ENCODE assay signal across 12 cellular contexts in genomic region chr2:61660511-61661388, GRCh38.
A peak's percentile ranks its signal among the peaks of the same experiment; 100 is the strongest.
DNase-seq lines count a peak whose midpoint lies in the region; FAIRE-seq and TF ChIP-seq lines count a peak whose summit lies in the region.
"Had no signal": no experiment of that assay in that cellular context is flagged by ENCODE, and none has a peak within 500 bp of the region (broad histone marks: within the 10 kb centered on the region; RNA-seq: fewer than 3 reads in every experiment).

No MANE protein-coding gene starts in this region.

- DNase-seq in SK-N-SH = no peak
- no peak for DNase-seq in coronary artery (ENCODE audit: low spot score)
- DNase-seq in small intestine = peak; percentile 23
- DNase-seq in lower leg skin (ENCODE audit: low spot score in 2 of 2) = no peak
- DNase-seq in activated T-cell treated with anti-CD3 and anti-CD28 coated beads, Interleukin-2, amount 50 U/mL, for 1 hour = no peak
- DNase-seq in NCI-H2107 (lab: John Stamatoyannopoulos, UW) = no peak
- DNase-seq in D721Med (ENCODE audit: insufficient read length, low spot score) = no peak
- DNase-seq: activated CD8-positive, alpha-beta memory T cell treated with anti-CD3 and anti-CD28 coated beads, Interleukin-2, amount 50 U/mL, for 4 hours; NCI-H1417; NCI-H510A treated with DMSO at 0.1 percent for 48 hours had no signal

- no peaks in the 10 kb centered on the region for H4K20me1 ChIP-seq in SK-N-SH (ENCODE audit: insufficient read depth)

- 0 out of 2 replicates have a peak overlapping the region, but pooled peaks have one; percentile 25 for H2AFZ ChIP-seq in SK-N-SH (ENCODE audit: low read depth)

- H3K27me3 ChIP-seq in SK-N-SH (ENCODE audit: insufficient read depth) (no peaks in the 10 kb centered on the region), liver (ENCODE audit: control insufficient read depth in 4 of 4, insufficient read depth in 4 of 4, low read length in 3 of 4) (no peaks in the 10 kb centered on the region), small intestine (ENCODE audit: control insufficient read depth in 2 of 2, insufficient read depth in 2 of 2, low read length in 2 of 2) (no peaks in the 10 kb centered on the region)

- intact Hi-C loops in lower leg skin (cut with DNase I; ENCODE audit: low total_unique reads) = no loop called here

- no peak overlapping the region for H3K9ac ChIP-seq in SK-N-SH
- no peak overlapping the region for H3K9ac ChIP-seq in liver (ENCODE audit: low read depth in 1 of 2, low read length in 2 of 2)

- H3K9me3 ChIP-seq in SK-N-SH (no peaks in the 10 kb centered on the region), liver (ENCODE audit: control insufficient read depth in 4 of 4, low read length in 3 of 4) (no peaks in the 10 kb centered on the region), small intestine (ENCODE audit: control insufficient read depth, low read depth) (no peaks in the 10 kb centered on the region)

- H3K27ac ChIP-seq in SK-N-SH (ENCODE audit: low read depth in 2 of 2, low read length in 1 of 2) (peak overlapping the region in 1 of 2 experiments; percentile 47; a peak in 1 of 4 replicates), coronary artery (peak overlapping the region; percentile 3 to 65), liver (ENCODE audit: low read depth in 1 of 2, low read length in 2 of 2) (peak overlapping the region in 1 of 2 donors; percentile 0), small intestine (ENCODE audit: low read depth in 1 of 2, low read length in 1 of 2) (peak overlapping the region in 1 of 2 donors; percentile 5)

- FAIRE-seq in small intestine (lab: Jason Lieb, UNC) = no peak
- FAIRE-seq in D721Med (lab: Jason Lieb, UNC) = no peak

- H3K4me3 ChIP-seq in SK-N-SH (ENCODE audit: low read depth in 2 of 2, low read length in 1 of 2) (no peak overlapping the region), coronary artery (no peak overlapping the region), liver (ENCODE audit: low read depth in 1 of 3, low read length in 3 of 3) (no peak overlapping the region), small intestine (ENCODE audit: low read depth in 1 of 2, low read length in 2 of 2) (no peak overlapping the region), lower leg skin (ENCODE audit: low read depth, poor library complexity, severe bottlenecking) (no peak overlapping the region)
- H3K4me3 ChIP-seq: lung had no signal

- H3K79me2 ChIP-seq in SK-N-SH (ENCODE audit: insufficient read depth) = no peaks in the 10 kb centered on the region

- H3K9me2 ChIP-seq in SK-N-SH = no peaks in the 10 kb centered on the region

- POLR2A ChIA-PET in SK-N-SH (lab: Yijun Ruan, JAX) = no interaction called here

- no peak overlapping the region for H3K4me2 ChIP-seq in SK-N-SH

- TF ChIP-seq RAD21 in SK-N-SH (IDR thresholded peaks at IDR 0.05; ENCODE audit: low read length) (no peak), liver (IDR thresholded peaks at IDR 0.05) (peak; percentile 14 to 48)

- TF ChIP-seq CTCF in SK-N-SH (IDR thresholded peaks at IDR 0.05) = no peak
- no peak for TF ChIP-seq CTCF in coronary artery (IDR thresholded peaks at IDR 0.05)
- peak; percentile 19 for TF ChIP-seq CTCF in liver (IDR thresholded peaks at IDR 0.05; ENCODE audit: low read depth, low read length, missing input control)
- TF ChIP-seq CTCF in lower leg skin (IDR thresholded peaks at IDR 0.05) = no peak
- TF ChIP-seq CTCF in D721Med (IDR thresholded peaks at IDR 0.05; ENCODE audit: insufficient read depth, missing control alignments) = no peak

- H3K4me1 ChIP-seq in SK-N-SH (ENCODE audit: control insufficient read depth in 1 of 2, insufficient read depth in 2 of 2, low read depth in 1 of 2, low read length in 1 of 2) = peaks cover 3 to 9% of the 10 kb centered on the region in 2 experiments; a peak in 2 of 4 replicates
- peaks cover 0 to 15% (median 8%) of the 10 kb centered on the region in 4 donors for H3K4me1 ChIP-seq in liver (ENCODE audit: control insufficient read depth in 4 of 4, insufficient read depth in 4 of 4, low read length in 3 of 4)
- H3K4me1 ChIP-seq in small intestine (ENCODE audit: control insufficient read depth in 2 of 2, insufficient read depth in 1 of 2, low read depth in 1 of 2, low read length in 1 of 2) = no peaks in the 10 kb centered on the region

- TF ChIP-seq POLR2A in lower leg skin (IDR thresholded peaks at IDR 0.05) = no peak

- no peaks in the 10 kb centered on the region for H3F3A ChIP-seq in SK-N-SH (replicated peaks; ENCODE audit: insufficient read depth)

- CTCF ChIA-PET in SK-N-SH (lab: Yijun Ruan, JAX) = interaction anchor here (0.8 to 1.0 kb wide), 2 partner anchors 23 to 28 kb away, joined by 3 read pairs; no protein-coding TSS in a partner anchor

- 62% methylated on average over 4 of the region's 4 CpGs for WGBS in SK-N-SH (ENCODE audit: low lambda C conversion rate)
- WGBS in liver = 49% methylated on average over 4 of the region's 4 CpGs
- 53 to 58% (median 57%) methylated on average over 4 of the region's 4 CpGs for WGBS in small intestine, 3 donors
- WGBS in lower leg skin, 2 donors = 72 to 76% methylated on average over 4 of the region's 4 CpGs

- H3K36me3 ChIP-seq in SK-N-SH (replicated peaks in 1 of 2; ENCODE audit: control insufficient read depth in 1 of 2, insufficient read depth in 2 of 2, low read length in 1 of 2) = no peaks in the 10 kb centered on the region
- H3K36me3 ChIP-seq in liver (ENCODE audit: control insufficient read depth in 4 of 4, insufficient read depth in 3 of 4, low read depth in 1 of 4, low read length in 3 of 4) = no peaks in the 10 kb centered on the region
- H3K36me3 ChIP-seq in small intestine (ENCODE audit: control insufficient read depth in 2 of 2, insufficient read depth in 2 of 2, low read length in 2 of 2) = no peaks in the 10 kb centered on the region

- no peak for TF ChIP-seq EP300 in SK-N-SH (IDR thresholded peaks at IDR 0.05; ENCODE audit: borderline replicate concordance in 1 of 2, low read depth in 1 of 2, low read length in 1 of 2)

TF ChIP-seq in SK-N-SH, 30 proteins besides CTCF, POLR2A, EP300 and RAD21 (continues in another document):
- no peak; the same call in 1 of the 2 replicates for TF ChIP-seq PBX3 (IDR thresholded peaks at IDR 0.05)
- TF ChIP-seq TAF1 (IDR thresholded peaks at IDR 0.05; ENCODE audit: borderline replicate concordance, low read depth, low read length) = no peak
- TF ChIP-seq NRF1 (IDR thresholded peaks at IDR 0.05; ENCODE audit: low read depth, low read length) = no peak
- TF ChIP-seq RCOR1 (IDR thresholded peaks at IDR 0.05; ENCODE audit: low read length) = no peak
- TF ChIP-seq TCF12 (IDR thresholded peaks at IDR 0.05) = no peak
- TF ChIP-seq FOXJ3 (CRISPR knock-in tag; IDR thresholded peaks at IDR 0.05) = no peak
- TF ChIP-seq GABPA (IDR thresholded peaks at IDR 0.05; ENCODE audit: low read depth) = no peak

TF ChIP-seq in liver, 16 proteins besides CTCF, POLR2A, EP300 and RAD21 (continues in another document):
- no peak for TF ChIP-seq GABPA (IDR thresholded peaks at IDR 0.05 in 1 of 2, conservative IDR thresholded peaks at IDR 0.05 in 1 of 2)
- TF ChIP-seq HNF4A (conservative IDR thresholded peaks at IDR 0.05) = peak; percentile 21 to 44
- TF ChIP-seq HNF4G (IDR thresholded peaks at IDR 0.05) = peak; percentile 29
- TF ChIP-seq FOXA1 (IDR thresholded peaks at IDR 0.05) = no peak
- no peak for TF ChIP-seq MAX (IDR thresholded peaks at IDR 0.05)
- TF ChIP-seq YY1 (IDR thresholded peaks at IDR 0.05) = peak; percentile 23
- no peak for TF ChIP-seq ATF3 (IDR thresholded peaks at IDR 0.05)
- no peak for TF ChIP-seq ZBTB33 (IDR thresholded peaks at IDR 0.05)
- peak; percentile 43 to 62 for TF ChIP-seq RXRA (IDR thresholded peaks at IDR 0.05)
- TF ChIP-seq JUND (IDR thresholded peaks at IDR 0.05) = no peak
- TF ChIP-seq NR2F2 (IDR thresholded peaks at IDR 0.05) = peak; percentile 75
